Comparison of ENCODE assay signal across 27 cellular contexts in genomic region chr15:67731112-67731761, GRCh38.
DNase-seq lines count a peak whose midpoint lies in the region; ATAC-seq, FAIRE-seq and TF ChIP-seq lines count a peak whose summit lies in the region.
"Had no signal": no experiment of that assay in that cellular context is flagged by ENCODE, and none has a peak within 500 bp of the region (broad histone marks: within the 10 kb centered on the region; RNA-seq: fewer than 3 reads in every experiment).

No MANE protein-coding gene starts in this region.

- peaks cover 1% of the 10 kb centered on the region for H3K27me3 Mint-ChIP-seq in GM23338 (ENCODE audit: insufficient read depth, low read depth, poor library complexity)
- H3K27me3 Mint-ChIP-seq: activated CD4-positive, alpha-beta T cell treated with anti-CD3 and anti-CD28 coated beads for 36 hours; activated CD8-positive, alpha-beta memory T cell treated with anti-CD3 and anti-CD28 coated beads, Interleukin-2, amount 10 ng/mL, durations not matched to agents 7 days and 5 days; central memory CD8-positive, alpha-beta T cell; natural killer cell treated with Interleukin-12 subunit alpha and Interleukin-12 subunit beta and Interleukin-15 and Interleukin-18, amount 100 ng/mL, for 72 hours had no signal

- ATAC-seq in GM23338 (peak; percentile 82), GM21528 (IDR thresholded peaks at IDR 0.05; ENCODE audit: low FRiP score, unreplicated experiment) (no peak)
- ATAC-seq in activated naive CD4-positive, alpha-beta T cell treated with anti-CD3 and anti-CD28 coated beads, Interleukin-2, amount 50 U/mL, for 72 hours, result no peak
- ATAC-seq: activated CD4-positive, alpha-beta T cell treated with anti-CD3 and anti-CD28 coated beads for 36 hours; activated CD8-positive, alpha-beta memory T cell treated with anti-CD3 and anti-CD28 coated beads, Interleukin-2, amount 10 ng/mL, durations not matched to agents 7 days and 5 days; heart left ventricle; natural killer cell treated with Interleukin-12 subunit alpha and Interleukin-12 subunit beta and Interleukin-15 and Interleukin-18, amount 100 ng/mL, for 72 hours; pancreas had no signal

- peak; percentile 42 for FAIRE-seq in H1 (lab: Jason Lieb, UNC)
- FAIRE-seq: D721Med, endothelial cell of umbilical vein, pancreas had no signal

- peak; percentile 52 for DNase-seq in GM23338 (ENCODE audit: low spot score)
- DNase-seq in NT2/D1 (ENCODE audit: low read depth, low spot score), result peak; percentile 16
- no peak for DNase-seq in H1 (ENCODE audit: low read depth in 1 of 2, low spot score in 2 of 2)
- DNase-seq in mucosa of gallbladder (ENCODE audit: low spot score), result peak; percentile 10
- DNase-seq in activated naive CD4-positive, alpha-beta T cell treated with anti-CD3 and anti-CD28 coated beads, Interleukin-2, amount 50 U/mL, for 72 hours (ENCODE audit: low spot score in 2 of 2), result no peak
- no peak for DNase-seq in activated effector memory CD4-positive, alpha-beta T cell treated with anti-CD3 and anti-CD28 coated beads, Interleukin-2, amount 50 U/mL, for 16 hours
- DNase-seq: activated CD4-positive, alpha-beta T cell treated with anti-CD3 and anti-CD28 coated beads for 36 hours; activated CD8-positive, alpha-beta memory T cell treated with anti-CD3 and anti-CD28 coated beads, Interleukin-2, amount 10 ng/mL, durations not matched to agents 7 days and 5 days; activated naive CD4-positive, alpha-beta T cell treated with anti-CD3 and anti-CD28 coated beads, Interleukin-2, amount 50 U/mL, for 16 hours; aorta; heart left ventricle; left ventricle myocardium inferior; NCI-H510A treated with DMSO at 0.1 percent for 48 hours; pancreas; Peyer's patch; right cardiac atrium; stimulated activated CD4-positive, alpha-beta T cell treated with anti-CD3 and anti-CD28 coated beads, Interleukin-4, amount 100 ng/mL, for 1 hour; stimulated activated naive CD4-positive, alpha-beta T cell; T-helper 1 cell had no signal

- no peak overlapping the region; the same call in 1 of the 2 replicates for H3K4me2 ChIP-seq in GM23338
- no peak overlapping the region for H3K4me2 ChIP-seq in H1 (ENCODE audit: insufficient read depth in 1 of 2, low read depth in 2 of 2, low read length in 2 of 2)

- no peak overlapping the region for H4K91ac ChIP-seq in H1 (replicated peaks; ENCODE audit: insufficient read length, low read length)

- H3K9me3 Mint-ChIP-seq in GM23338, result no peaks in the 10 kb centered on the region
- no peaks in the 10 kb centered on the region for H3K9me3 Mint-ChIP-seq in activated naive CD4-positive, alpha-beta T cell treated with anti-CD3 and anti-CD28 coated beads, Interleukin-2, amount 50 U/mL, for 72 hours
- H3K9me3 Mint-ChIP-seq: central memory CD8-positive, alpha-beta T cell; mesothelial cell of epicardium; natural killer cell treated with Interleukin-12 subunit alpha and Interleukin-12 subunit beta and Interleukin-15 and Interleukin-18, amount 100 ng/mL, for 72 hours had no signal

- 29% methylated on average over 2 of the region's 2 CpGs; no CpG with 5 or more reads in 1 of the 2 experiments for WGBS in H1 (ENCODE audit: extremely low coverage in 1 of 2, insufficient coverage in 1 of 2, insufficient read length in 1 of 2, insufficient replicate concordance in 2 of 2, low coverage in 1 of 2, low lambda C conversion rate in 2 of 2, missing lambda C conversion rate in 1 of 2), 2 experiments

- no peak for TF ChIP-seq RAD21 in H1 (IDR thresholded peaks at IDR 0.05 in 1 of 2, conservative IDR thresholded peaks at IDR 0.05 in 1 of 2; ENCODE audit: low read depth in 2 of 2, low read length in 2 of 2)

- H3K27me3 ChIP-seq in GM23338 (ENCODE audit: insufficient read depth) (no peaks in the 10 kb centered on the region), NT2/D1 (ENCODE audit: insufficient read depth, insufficient read length) (no peaks in the 10 kb centered on the region), H1 (replicated peaks in 1 of 4; ENCODE audit: control insufficient read depth in 3 of 4, extremely low read depth in 1 of 4, insufficient read depth in 3 of 4, low read length in 3 of 4) (no peaks in the 10 kb centered on the region)
- H3K27me3 ChIP-seq: heart left ventricle, pancreas, Peyer's patch, SJSA1 had no signal

- no peak overlapping the region for H2BK15ac ChIP-seq in H1 (ENCODE audit: low read length)

- TF ChIP-seq CTCF in GM23338 (conservative IDR thresholded peaks at IDR 0.05; ENCODE audit: low read depth in 2 of 2) (no peak), H1 (IDR thresholded peaks at IDR 0.05; ENCODE audit: control extremely low read depth in 1 of 3, insufficient read depth in 1 of 3, low read depth in 1 of 3, low read length in 3 of 3) (no peak)

- TF ChIP-seq EP300 in H1 (IDR thresholded peaks at IDR 0.05; ENCODE audit: borderline replicate concordance in 1 of 2, low read depth in 2 of 2, low read length in 2 of 2), result no peak

- H3K79me2 ChIP-seq in GM23338 (replicated peaks; ENCODE audit: insufficient read depth) (no peaks in the 10 kb centered on the region), H1 (ENCODE audit: control insufficient read depth in 1 of 2, insufficient read depth in 2 of 2, low read length in 2 of 2) (no peaks in the 10 kb centered on the region)

- H2AFZ ChIP-seq in GM23338, result no peak overlapping the region
- H2AFZ ChIP-seq in H1 (ENCODE audit: low read length), result no peak overlapping the region

- no peak overlapping the region for H3K27ac Mint-ChIP-seq in GM23338
- H3K27ac Mint-ChIP-seq in activated naive CD4-positive, alpha-beta T cell treated with anti-CD3 and anti-CD28 coated beads, Interleukin-2, amount 50 U/mL, for 72 hours, result no peak overlapping the region
- H3K27ac Mint-ChIP-seq: activated CD4-positive, alpha-beta T cell treated with anti-CD3 and anti-CD28 coated beads for 36 hours; activated CD8-positive, alpha-beta memory T cell treated with anti-CD3 and anti-CD28 coated beads, Interleukin-2, amount 10 ng/mL, durations not matched to agents 7 days and 5 days; mesothelial cell of epicardium; natural killer cell treated with Interleukin-12 subunit alpha and Interleukin-12 subunit beta and Interleukin-15 and Interleukin-18, amount 100 ng/mL, for 72 hours had no signal

- no peaks in the 10 kb centered on the region for H3K23me2 ChIP-seq in H1 (ENCODE audit: low read depth, low read length)

- no peak overlapping the region for H3K4me3 Mint-ChIP-seq in GM23338
- H3K4me3 Mint-ChIP-seq: activated CD4-positive, alpha-beta T cell treated with anti-CD3 and anti-CD28 coated beads for 36 hours; activated CD8-positive, alpha-beta memory T cell treated with anti-CD3 and anti-CD28 coated beads, Interleukin-2, amount 10 ng/mL, durations not matched to agents 7 days and 5 days; central memory CD8-positive, alpha-beta T cell; mesothelial cell of epicardium; natural killer cell treated with Interleukin-12 subunit alpha and Interleukin-12 subunit beta and Interleukin-15 and Interleukin-18, amount 100 ng/mL, for 72 hours had no signal

- no peak overlapping the region for H2BK5ac ChIP-seq in H1 (ENCODE audit: low read depth, low read length)

- no peak overlapping the region for H4K5ac ChIP-seq in H1 (ENCODE audit: insufficient read length, low read depth, low read length)

- H3K4ac ChIP-seq in H1 (replicated peaks; ENCODE audit: insufficient read length, low read depth, low read length), result no peak overlapping the region

- no peaks in the 10 kb centered on the region; the same call in 1 of the 2 replicates for H3K79me1 ChIP-seq in H1 (ENCODE audit: low read depth, low read length)

- no peaks in the 10 kb centered on the region for H3K36me3 Mint-ChIP-seq in GM23338 (ENCODE audit: low read depth)
- no peaks in the 10 kb centered on the region for H3K36me3 Mint-ChIP-seq in activated naive CD4-positive, alpha-beta T cell treated with anti-CD3 and anti-CD28 coated beads, Interleukin-2, amount 50 U/mL, for 72 hours
- H3K36me3 Mint-ChIP-seq: activated CD8-positive, alpha-beta memory T cell treated with anti-CD3 and anti-CD28 coated beads, Interleukin-2, amount 10 ng/mL, durations not matched to agents 7 days and 5 days; mesothelial cell of epicardium; natural killer cell treated with Interleukin-12 subunit alpha and Interleukin-12 subunit beta and Interleukin-15 and Interleukin-18, amount 100 ng/mL, for 72 hours had no signal

- no peaks in the 10 kb centered on the region for H3K9me2 ChIP-seq in GM23338 (ENCODE audit: insufficient read depth)

- no peak overlapping the region for H2BK120ac ChIP-seq in H1 (replicated peaks; ENCODE audit: low read depth, low read length)

- no peak overlapping the region for H3K9ac ChIP-seq in NT2/D1 (ENCODE audit: insufficient read length, low read depth)
- no peak overlapping the region for H3K9ac ChIP-seq in H1 (replicated peaks in 1 of 4; ENCODE audit: extremely low read depth in 1 of 4, low read depth in 3 of 4, low read length in 3 of 4)

- no peak overlapping the region for H3K56ac ChIP-seq in H1 (replicated peaks; ENCODE audit: insufficient read length, low read depth, low read length)

- H3K4me1 Mint-ChIP-seq in GM23338, result peaks cover 46% of the 10 kb centered on the region

- no peak overlapping the region for H3K23ac ChIP-seq in H1 (ENCODE audit: insufficient read length)

- H3K18ac ChIP-seq in H1 (ENCODE audit: extremely low read depth, low read length), result no peak overlapping the region

- no peaks in the 10 kb centered on the region for H3F3A ChIP-seq in GM23338 (replicated peaks; ENCODE audit: low read depth)

- H3K4me3 ChIP-seq in GM23338 (no peak overlapping the region), NT2/D1 (ENCODE audit: insufficient read length, low read depth) (no peak overlapping the region), H1 (ENCODE audit: extremely low read depth in 1 of 4, insufficient read depth in 2 of 4, low read depth in 3 of 4, low read length in 4 of 4) (no peak overlapping the region)
- H3K4me3 ChIP-seq: heart left ventricle, left ventricle myocardium inferior, pancreas, Peyer's patch, SJSA1 had no signal

- POLR2A ChIA-PET in H1 (lab: Charles Lee; ENCODE audit: partially characterized antibody), result no interaction called here

- no peaks in the 10 kb centered on the region for H3K9me3 ChIP-seq in NT2/D1 (ENCODE audit: insufficient read depth, low read length)
- no peaks in the 10 kb centered on the region for H3K9me3 ChIP-seq in H1 (ENCODE audit: insufficient read depth in 2 of 2, low read depth in 1 of 2, low read length in 1 of 2)
- H3K9me3 ChIP-seq: heart left ventricle, left ventricle myocardium inferior, pancreas, Peyer's patch, SJSA1 had no signal

- H3K4me1 ChIP-seq in GM23338 (ENCODE audit: insufficient read depth), result peaks cover 46% of the 10 kb centered on the region
- peaks cover 2% of the 10 kb centered on the region for H3K4me1 ChIP-seq in NT2/D1 (ENCODE audit: insufficient read depth, insufficient read length)
- peaks cover 3 to 15% (median 11%) of the 10 kb centered on the region in 4 experiments; a peak in 5 of 7 replicates for H3K4me1 ChIP-seq in H1 (replicated peaks in 1 of 4; ENCODE audit: control insufficient read depth in 3 of 4, insufficient read depth in 4 of 4, low read length in 3 of 4)
- H3K4me1 ChIP-seq: Peyer's patch, SJSA1 had no signal

- H3K27ac ChIP-seq in GM23338 (ENCODE audit: low read depth), result no peak overlapping the region; the same call in 1 of the 2 replicates
- no peak overlapping the region for H3K27ac ChIP-seq in H1 (ENCODE audit: low read depth, low read length)
- H3K27ac ChIP-seq: C4-2B, heart left ventricle, left ventricle myocardium inferior, pancreas, Peyer's patch, SJSA1 had no signal

- no peaks in the 10 kb centered on the region for H4K20me1 ChIP-seq in GM23338 (replicated peaks; ENCODE audit: insufficient read depth)
- no peaks in the 10 kb centered on the region for H4K20me1 ChIP-seq in H1 (replicated peaks in 1 of 2; ENCODE audit: control insufficient read depth in 1 of 2, insufficient read depth in 2 of 2, low read length in 2 of 2)

- TF ChIP-seq POLR2A in H1 (IDR thresholded peaks at IDR 0.05; ENCODE audit: control extremely low read depth in 1 of 2, low read depth in 2 of 2, low read length in 2 of 2), result no peak

- H3K14ac ChIP-seq in H1 (ENCODE audit: insufficient read length), result no peak overlapping the region

- H2BK12ac ChIP-seq in H1 (ENCODE audit: low read depth, low read length), result no peak overlapping the region; the same call in 1 of the 2 replicates

- CTCF ChIA-PET in H1 (lab: Charles Lee; ENCODE audit: partially characterized antibody), result interaction anchor here (0.6 to 1.2 kb wide), 3 partner anchors 57 to 320 kb away, joined by 3 read pairs; no protein-coding TSS in a partner anchor

- H2BK20ac ChIP-seq in H1 (ENCODE audit: low read length), result no peak overlapping the region

- no peak overlapping the region for H4K8ac ChIP-seq in H1 (ENCODE audit: extremely low read depth, insufficient read depth, low read length)

- no peak overlapping the region for H2AK5ac ChIP-seq in H1 (ENCODE audit: low read depth, low read length)

- H3K36me3 ChIP-seq in GM23338 (ENCODE audit: insufficient read depth) (no peaks in the 10 kb centered on the region), NT2/D1 (ENCODE audit: insufficient read depth, insufficient read length, low read length) (no peaks in the 10 kb centered on the region), H1 (ENCODE audit: control insufficient read depth in 2 of 4, insufficient read depth in 4 of 4, low read length in 3 of 4) (no peaks in the 10 kb centered on the region)
- H3K36me3 ChIP-seq: heart left ventricle, left ventricle myocardium inferior, pancreas, Peyer's patch, SJSA1 had no signal

Comparison
In these comparisons a context has a peak if more than half of its experiments do, and no peak if none do; other contexts are left out.
1. DNase-seq: peak in GM23338 (single experiment), NT2/D1 (single experiment) and mucosa of gallbladder (single experiment); none in H1 (0 of 2), activated naive CD4-positive, alpha-beta T cell treated with anti-CD3 and anti-CD28 coated beads, Interleukin-2, amount 50 U/mL, for 72 hours (0 of 2) and activated effector memory CD4-positive, alpha-beta T cell treated with anti-CD3 and anti-CD28 coated beads, Interleukin-2, amount 50 U/mL, for 16 hours (single experiment).